In the genomic region with DNA sequence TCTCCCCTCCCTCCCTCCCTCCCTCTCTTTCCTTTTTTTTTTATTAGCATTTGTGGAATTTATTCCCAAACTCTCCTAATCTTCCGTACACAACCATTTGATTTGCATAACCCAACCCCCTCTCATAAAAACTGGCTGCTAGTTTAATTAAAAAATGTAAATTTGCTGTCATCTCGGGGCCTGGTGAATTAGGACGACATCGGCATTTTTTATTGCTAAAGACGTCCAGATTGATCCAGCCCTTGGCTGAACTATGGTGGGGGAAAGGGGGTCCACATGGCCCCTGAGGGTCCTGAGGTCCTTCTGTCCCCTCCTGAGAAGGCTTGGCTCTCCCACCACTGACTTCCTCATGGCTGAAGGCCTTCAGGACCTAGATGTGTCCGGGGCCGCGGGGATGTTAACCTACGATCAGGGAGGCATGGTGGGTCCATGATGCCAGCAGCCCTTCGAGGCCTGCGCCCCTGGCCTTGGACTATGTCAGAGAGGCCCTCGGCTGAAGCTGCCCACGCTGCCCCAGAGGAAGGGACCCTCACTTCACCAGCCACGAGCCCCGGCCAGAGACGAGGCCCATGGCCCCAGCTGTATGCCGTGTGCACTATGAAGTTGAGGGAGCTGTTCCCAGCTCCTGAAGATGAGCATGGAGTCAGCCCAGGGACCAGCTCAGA, we compare ENCODE assay signal across 1 cellular context.
TF ChIP-seq lines count a peak whose summit lies in the region.

No MANE protein-coding gene starts in this region.

TF ChIP-seq in H1, 55 proteins besides CTCF, POLR2A, EP300 and RAD21:
- TF ChIP-seq SAP30 (IDR thresholded peaks at IDR 0.05; ENCODE audit: insufficient read depth, insufficient replicate concordance, low read length) (no peak), SIN3A (conservative IDR thresholded peaks at IDR 0.05 in 1 of 2, IDR thresholded peaks at IDR 0.05 in 1 of 2; ENCODE audit: low read depth in 1 of 2, low read length in 2 of 2) (no peak), MAFK (IDR thresholded peaks at IDR 0.05; ENCODE audit: low read depth, low read length) (0 out of 2 replicates have a peak, but pooled peaks have one; percentile 8), CEBPB (IDR thresholded peaks at IDR 0.05; ENCODE audit: low read depth, low read length) (no peak)
